11 cellular contexts compared by ENCODE assay signal in the genomic region with DNA sequence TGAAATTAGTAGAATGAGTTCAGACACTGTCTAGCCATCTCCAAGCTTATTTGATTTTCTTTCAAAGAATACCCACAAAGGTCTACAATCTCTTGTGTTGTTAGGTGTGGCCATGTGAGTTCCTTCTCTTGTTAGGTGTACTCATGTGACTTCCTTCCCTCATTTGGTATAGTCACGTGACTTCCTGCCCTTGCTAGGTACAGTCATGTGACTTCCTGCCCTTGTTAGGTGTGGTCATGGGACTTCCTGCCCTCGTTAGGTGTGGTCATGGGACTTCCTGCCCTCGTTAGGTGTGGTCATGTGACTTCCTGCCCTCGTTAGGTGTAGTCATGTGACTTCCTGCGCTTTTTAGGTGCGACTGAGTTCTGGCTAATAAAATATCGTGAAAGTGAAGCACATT.
DNase-seq lines count a peak whose midpoint lies in the region; ATAC-seq and TF ChIP-seq lines count a peak whose summit lies in the region.
"Had no signal": no experiment of that assay in that cellular context is flagged by ENCODE, and none has a peak within 500 bp of the region (broad histone marks: within the 10 kb centered on the region; RNA-seq: fewer than 3 reads in every experiment).

No MANE protein-coding gene starts in this region.

- peak overlapping the region; percentile 58 for H3K4me3 Mint-ChIP-seq in activated T-helper 17 cell treated with anti-CD3 and anti-CD28 coated beads, Interleukin-2, amount 50 U/mL, for 72 hours
- H3K4me3 Mint-ChIP-seq: neural crest cell; T-helper 1 cell treated with Interleukin-12 subunit alpha and Interleukin-12 subunit beta and Interleukin-4 antibody, amounts not matched to agents 30 μg/mL and 1 μg/mL, for 36 hours had no signal

- H3K4me3 ChIP-seq in spleen (no peak overlapping the region), testis (no peak overlapping the region)

- H3K36me3 ChIP-seq in spleen: no peaks in the 10 kb centered on the region
- H3K36me3 ChIP-seq in testis (ENCODE audit: low read depth, missing control alignments): no peaks in the 10 kb centered on the region

- TF ChIP-seq POLR2A in spleen (IDR thresholded peaks at IDR 0.05): no peak
- no peak for TF ChIP-seq POLR2A in testis (IDR thresholded peaks at IDR 0.05)

- peaks cover 9% of the 10 kb centered on the region for H3K4me1 Mint-ChIP-seq in activated T-helper 17 cell treated with anti-CD3 and anti-CD28 coated beads, Interleukin-2, amount 50 U/mL, for 72 hours
- H3K4me1 Mint-ChIP-seq: neural crest cell had no signal

- TF ChIP-seq CTCF in spleen (IDR thresholded peaks at IDR 0.05 in 8 of 11, conservative IDR thresholded peaks at IDR 0.05 in 3 of 11): no peak
- TF ChIP-seq CTCF in testis (IDR thresholded peaks at IDR 0.05): no peak

- no peak overlapping the region for H3K27ac Mint-ChIP-seq in activated T-helper 17 cell treated with anti-CD3 and anti-CD28 coated beads, Interleukin-2, amount 50 U/mL, for 72 hours
- H3K27ac Mint-ChIP-seq: T-helper 1 cell treated with Interleukin-12 subunit alpha and Interleukin-12 subunit beta and Interleukin-4 antibody, amounts not matched to agents 30 μg/mL and 1 μg/mL, for 36 hours had no signal

- peak; percentile 88 for DNase-seq in HT1080 (ENCODE audit: low read depth)
- DNase-seq in SW 1271 (lab: John Stamatoyannopoulos, UW): peak; percentile 22 to 28
- DNase-seq in spleen: no peak
- no peak for DNase-seq in testis
- DNase-seq in iPS-NIHi11 (ENCODE audit: low spot score): no peak
- DNase-seq in NCI-H524 (lab: John Stamatoyannopoulos, UW): no peak
- DNase-seq: islet precursor cell, NCI-H748 treated with DMSO at 0.1 percent for 48 hours had no signal

- H3K9me3 ChIP-seq in spleen (peaks cover 3 to 35% (median 22%) of the 10 kb centered on the region in 8 donors), testis (no peaks in the 10 kb centered on the region)

- intact Hi-C loops in spleen (cut with DNase I; ENCODE audit: low total_unique reads) (no loop called here), testis (cut with DNase I; ENCODE audit: low total_unique reads) (no loop called here)

- H3K4me1 ChIP-seq in spleen (peaks cover 0 to 9% (median 5%) of the 10 kb centered on the region in 6 donors), testis (peaks cover 5% of the 10 kb centered on the region)

- no peaks in the 10 kb centered on the region for H3K36me3 Mint-ChIP-seq in activated T-helper 17 cell treated with anti-CD3 and anti-CD28 coated beads, Interleukin-2, amount 50 U/mL, for 72 hours (ENCODE audit: low read depth)

- WGBS in spleen, 5 donors: 44 to 54% (median 47%) methylated on average over 7 of the region's 7 CpGs
- WGBS in testis, 2 donors: 64 to 82% methylated on average over 7 of the region's 7 CpGs

- peaks cover 36% of the 10 kb centered on the region for H3K9me3 Mint-ChIP-seq in activated T-helper 17 cell treated with anti-CD3 and anti-CD28 coated beads, Interleukin-2, amount 50 U/mL, for 72 hours

- ATAC-seq in activated T-helper 17 cell treated with anti-CD3 and anti-CD28 coated beads, Interleukin-2, amount 50 U/mL, for 72 hours (replicated peaks): peak; percentile 59

- peaks cover 19% of the 10 kb centered on the region for H3K27me3 Mint-ChIP-seq in activated T-helper 17 cell treated with anti-CD3 and anti-CD28 coated beads, Interleukin-2, amount 50 U/mL, for 72 hours

- H3K27ac ChIP-seq in spleen: peak overlapping the region in 5 of 8 donors; percentile 20 to 70 (median 33)
- H3K27ac ChIP-seq in testis: no peak overlapping the region

- no peaks in the 10 kb centered on the region for H3K27me3 ChIP-seq in spleen (replicated peaks in 1 of 7)
- H3K27me3 ChIP-seq in testis: no peaks in the 10 kb centered on the region

Comparison
In these comparisons a context has a peak if more than half of its experiments do, and no peak if none do; other contexts are left out.
1. DNase-seq: peak in HT1080 (single experiment) and SW 1271 (2 of 2); none in spleen (single experiment), testis (single experiment), iPS-NIHi11 (single experiment) and NCI-H524 (0 of 2).
2. H3K27ac ChIP-seq: peak in spleen (5 of 8); none in testis (0 of 2).